ENCODE assay signal across 1 cellular context in the genomic region with DNA sequence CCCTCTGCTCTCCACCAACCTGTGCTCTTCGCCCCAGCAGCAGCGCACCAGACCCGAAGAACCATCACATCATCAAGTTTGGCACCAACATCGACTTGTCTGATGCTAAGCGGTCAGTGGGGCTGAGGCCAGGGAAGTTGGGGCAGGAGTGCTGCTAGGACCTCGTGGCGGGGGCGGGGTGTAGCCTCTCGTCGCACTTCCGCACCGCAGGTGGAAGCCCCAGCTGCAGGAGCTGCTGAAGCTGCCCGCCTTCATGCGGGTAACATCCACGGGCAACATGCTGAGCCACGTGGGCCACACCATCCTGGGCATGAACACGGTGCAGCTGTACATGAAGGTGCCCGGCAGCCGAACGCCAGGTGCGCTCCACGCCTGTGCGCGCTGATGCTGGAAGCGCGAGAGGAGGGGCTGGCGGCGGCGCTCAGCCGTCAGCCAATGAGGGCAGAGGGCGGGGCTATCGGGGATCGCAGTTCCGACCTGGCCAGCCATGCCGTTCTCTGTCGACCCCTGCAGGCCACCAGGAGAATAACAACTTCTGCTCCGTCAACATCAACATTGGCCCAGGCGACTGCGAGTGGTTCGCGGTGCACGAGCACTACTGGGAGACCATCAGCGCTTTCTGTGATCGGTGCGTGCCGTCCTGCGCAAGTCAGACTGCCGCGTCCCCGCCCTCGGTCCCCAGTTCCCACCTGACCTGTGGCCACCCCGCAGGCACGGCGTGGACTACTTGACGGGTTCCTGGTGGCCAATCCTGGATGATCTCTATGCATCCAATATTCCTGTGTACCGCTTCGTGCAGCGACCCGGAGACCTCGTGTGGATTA.
A peak's percentile ranks its signal among the peaks of the same experiment; 100 is the strongest.
TF ChIP-seq lines count a peak whose summit lies in the region.

No MANE protein-coding gene starts in this region.

TF ChIP-seq in K562, 482 proteins besides CTCF, POLR2A, EP300 and RAD21 (continues in another document):
- TF ChIP-seq CC2D1A (IDR thresholded peaks at IDR 0.05) (peak; percentile 76), HMG20A (CRISPR knock-in tag; conservative IDR thresholded peaks at IDR 0.05) (no peak), CXXC5 (CRISPR knock-in tag; IDR thresholded peaks at IDR 0.05) (0 out of 2 replicates have a peak, but pooled peaks have one; percentile 31), MCM5 (IDR thresholded peaks at IDR 0.05; ENCODE audit: low read depth) (no peak), HIVEP1 (CRISPR knock-in tag; IDR thresholded peaks at IDR 0.05) (no peak), ZNF766 (CRISPR knock-in tag; conservative IDR thresholded peaks at IDR 0.05) (no peak), NR3C1 (CRISPR knock-in tag; IDR thresholded peaks at IDR 0.05) (no peak), SP1 (CRISPR knock-in tag; IDR thresholded peaks at IDR 0.05) (peak; percentile 69), CEBPG (CRISPR knock-in tag; IDR thresholded peaks at IDR 0.05) (no peak), CEBPG (tag; conservative IDR thresholded peaks at IDR 0.05 in 1 of 2, IDR thresholded peaks at IDR 0.05 in 1 of 2) (no peak), DNMT1 (IDR thresholded peaks at IDR 0.05) (no peak), NR2F6 (CRISPR knock-in tag; IDR thresholded peaks at IDR 0.05) (no peak), NONO (IDR thresholded peaks at IDR 0.05; ENCODE audit: low read depth in 2 of 2, low read length in 1 of 2) (no peak), LCOR (CRISPR knock-in tag; IDR thresholded peaks at IDR 0.05) (no peak), ZNF324 (CRISPR knock-in tag; IDR thresholded peaks at IDR 0.05) (no peak), ZNF551 (CRISPR knock-in tag; IDR thresholded peaks at IDR 0.05) (no peak), HDGF (IDR thresholded peaks at IDR 0.05) (no peak), POLR2G (IDR thresholded peaks at IDR 0.05; ENCODE audit: low read depth, low read length) (peak; percentile 66), POLR2AphosphoS2 (IDR thresholded peaks at IDR 0.05; ENCODE audit: low read length) (peak; percentile 46; the same call in 1 of the 2 replicates), PHB (CRISPR knock-in tag; IDR thresholded peaks at IDR 0.05) (no peak), ZNF695 (CRISPR knock-in tag; IDR thresholded peaks at IDR 0.05) (no peak), FOXJ2 (tag; IDR thresholded peaks at IDR 0.05) (no peak), ZNF644 (tag; IDR thresholded peaks at IDR 0.05; ENCODE audit: low read depth) (no peak), ATF1 (CRISPR knock-in tag; IDR thresholded peaks at IDR 0.05) (no peak), ATF1 (tag; IDR thresholded peaks at IDR 0.05) (no peak), SPI1 (IDR thresholded peaks at IDR 0.05; ENCODE audit: borderline replicate concordance, low read depth, low read length) (no peak), KLF6 (CRISPR knock-in tag; IDR thresholded peaks at IDR 0.05; ENCODE audit: borderline replicate concordance) (no peak), KDM4B (IDR thresholded peaks at IDR 0.05; ENCODE audit: borderline replicate concordance in 2 of 2, low read depth in 1 of 2) (no peak), HMG20B (CRISPR knock-in tag; IDR thresholded peaks at IDR 0.05) (no peak), MBD2 (IDR thresholded peaks at IDR 0.05; ENCODE audit: borderline replicate concordance, low read depth) (0 out of 2 replicates have a peak, but pooled peaks have one; percentile 13), C11orf30 (IDR thresholded peaks at IDR 0.05; ENCODE audit: low read depth) (no peak), ELF4 (CRISPR knock-in tag; IDR thresholded peaks at IDR 0.05) (no peak), CCNT2 (IDR thresholded peaks at IDR 0.05; ENCODE audit: borderline replicate concordance, extremely low read depth, insufficient read length, low read depth, low read length) (peak; percentile 43), KDM1A (IDR thresholded peaks at IDR 0.05) (no peak), NR2C2 (CRISPR knock-in tag; IDR thresholded peaks at IDR 0.05) (no peak; the same call in 1 of the 2 replicates), NR2C2 (tag; IDR thresholded peaks at IDR 0.05) (no peak), STAT5B (CRISPR knock-in tag; IDR thresholded peaks at IDR 0.05) (no peak), PHTF2 (CRISPR knock-in tag; IDR thresholded peaks at IDR 0.05) (no peak), KAT8 (IDR thresholded peaks at IDR 0.05; ENCODE audit: low read depth) (no peak), ZBTB8A (IDR thresholded peaks at IDR 0.05; ENCODE audit: partially characterized antibody) (no peak), ZFX (CRISPR knock-in tag; IDR thresholded peaks at IDR 0.05) (no peak), ZFP36 (IDR thresholded peaks at IDR 0.05; ENCODE audit: low read depth, low read length, partially characterized antibody) (no peak), ZFP30 (CRISPR knock-in tag; IDR thresholded peaks at IDR 0.05; ENCODE audit: borderline replicate concordance) (no peak), MAZ (CRISPR knock-in tag; conservative IDR thresholded peaks at IDR 0.05 in 1 of 2, IDR thresholded peaks at IDR 0.05 in 1 of 2) (0 out of 4 replicates have a peak, but pooled peaks of 1 of the 2 experiments have one; percentile 16), NR4A1 (CRISPR knock-in tag; IDR thresholded peaks at IDR 0.05) (no peak), NR4A1 (tag; IDR thresholded peaks at IDR 0.05) (no peak), ZNF830 (CRISPR knock-in tag; IDR thresholded peaks at IDR 0.05) (no peak), NELFE (IDR thresholded peaks at IDR 0.05; ENCODE audit: insufficient read depth, insufficient read length) (no peak), EHMT2 (IDR thresholded peaks at IDR 0.05) (no peak), ZNF143 (CRISPR knock-in tag; IDR thresholded peaks at IDR 0.05) (no peak), GTF2A2 (tag; IDR thresholded peaks at IDR 0.05) (no peak), JUN (IDR thresholded peaks at IDR 0.05; ENCODE audit: borderline replicate concordance, low read depth, low read length) (no peak), JUN (CRISPR knock-in tag; IDR thresholded peaks at IDR 0.05; ENCODE audit: borderline replicate concordance) (no peak), RBFOX2 (IDR thresholded peaks at IDR 0.05; ENCODE audit: low read depth, low read length) (peak; percentile 62), HDAC2 (IDR thresholded peaks at IDR 0.05) (no peak), HCFC1 (IDR thresholded peaks at IDR 0.05; ENCODE audit: low read depth, low read length) (no peak), NFE2 (IDR thresholded peaks at IDR 0.05; ENCODE audit: low read depth) (no peak), RBM22 (IDR thresholded peaks at IDR 0.05; ENCODE audit: low read depth, low read length, poor library complexity, severe bottlenecking) (peak; percentile 17), ZKSCAN1 (IDR thresholded peaks at IDR 0.05; ENCODE audit: low read depth, low read length) (0 out of 2 replicates have a peak, but pooled peaks have one; percentile 18), ZKSCAN8 (CRISPR knock-in tag; IDR thresholded peaks at IDR 0.05) (no peak), PURB (CRISPR knock-in tag; IDR thresholded peaks at IDR 0.05; ENCODE audit: low read depth) (no peak), ZZZ3 (IDR thresholded peaks at IDR 0.05) (no peak), HMGN3 (IDR thresholded peaks at IDR 0.05; ENCODE audit: borderline replicate concordance, extremely low read depth, insufficient read length, low read depth, low read length) (peak; percentile 33), NR2C1 (IDR thresholded peaks at IDR 0.05) (no peak), NR2C1 (tag; IDR thresholded peaks at IDR 0.05) (no peak), PHB2 (IDR thresholded peaks at IDR 0.05; ENCODE audit: low read depth) (no peak), ZNF436 (CRISPR knock-in tag; IDR thresholded peaks at IDR 0.05) (no peak), ZFPM2 (CRISPR knock-in tag; IDR thresholded peaks at IDR 0.05) (no peak), TCF7L2 (IDR thresholded peaks at IDR 0.05; ENCODE audit: low read depth, low read length) (no peak), CBX1 (IDR thresholded peaks at IDR 0.05; ENCODE audit: low read depth) (peak; percentile 70; the same call in 1 of the 2 replicates), FOXJ3 (CRISPR knock-in tag; IDR thresholded peaks at IDR 0.05) (no peak)
- TF ChIP-seq, protein P1, sequence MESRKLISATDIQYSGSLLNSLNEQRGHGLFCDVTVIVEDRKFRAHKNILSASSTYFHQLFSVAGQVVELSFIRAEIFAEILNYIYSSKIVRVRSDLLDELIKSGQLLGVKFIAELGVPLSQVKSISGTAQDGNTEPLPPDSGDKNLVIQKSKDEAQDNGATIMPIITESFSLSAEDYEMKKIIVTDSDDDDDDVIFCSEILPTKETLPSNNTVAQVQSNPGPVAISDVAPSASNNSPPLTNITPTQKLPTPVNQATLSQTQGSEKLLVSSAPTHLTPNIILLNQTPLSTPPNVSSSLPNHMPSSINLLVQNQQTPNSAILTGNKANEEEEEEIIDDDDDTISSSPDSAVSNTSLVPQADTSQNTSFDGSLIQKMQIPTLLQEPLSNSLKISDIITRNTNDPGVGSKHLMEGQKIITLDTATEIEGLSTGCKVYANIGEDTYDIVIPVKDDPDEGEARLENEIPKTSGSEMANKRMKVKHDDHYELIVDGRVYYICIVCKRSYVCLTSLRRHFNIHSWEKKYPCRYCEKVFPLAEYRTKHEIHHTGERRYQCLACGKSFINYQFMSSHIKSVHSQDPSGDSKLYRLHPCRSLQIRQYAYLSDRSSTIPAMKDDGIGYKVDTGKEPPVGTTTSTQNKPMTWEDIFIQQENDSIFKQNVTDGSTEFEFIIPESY (CRISPR knock-in tag; IDR thresholded peaks at IDR 0.05) = peak; percentile 100
- TF ChIP-seq, protein P2, sequence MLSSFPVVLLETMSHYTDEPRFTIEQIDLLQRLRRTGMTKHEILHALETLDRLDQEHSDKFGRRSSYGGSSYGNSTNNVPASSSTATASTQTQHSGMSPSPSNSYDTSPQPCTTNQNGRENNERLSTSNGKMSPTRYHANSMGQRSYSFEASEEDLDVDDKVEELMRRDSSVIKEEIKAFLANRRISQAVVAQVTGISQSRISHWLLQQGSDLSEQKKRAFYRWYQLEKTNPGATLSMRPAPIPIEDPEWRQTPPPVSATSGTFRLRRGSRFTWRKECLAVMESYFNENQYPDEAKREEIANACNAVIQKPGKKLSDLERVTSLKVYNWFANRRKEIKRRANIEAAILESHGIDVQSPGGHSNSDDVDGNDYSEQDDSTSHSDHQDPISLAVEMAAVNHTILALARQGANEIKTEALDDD (IDR thresholded peaks at IDR 0.05) = no peak
- TF ChIP-seq, protein P3, sequence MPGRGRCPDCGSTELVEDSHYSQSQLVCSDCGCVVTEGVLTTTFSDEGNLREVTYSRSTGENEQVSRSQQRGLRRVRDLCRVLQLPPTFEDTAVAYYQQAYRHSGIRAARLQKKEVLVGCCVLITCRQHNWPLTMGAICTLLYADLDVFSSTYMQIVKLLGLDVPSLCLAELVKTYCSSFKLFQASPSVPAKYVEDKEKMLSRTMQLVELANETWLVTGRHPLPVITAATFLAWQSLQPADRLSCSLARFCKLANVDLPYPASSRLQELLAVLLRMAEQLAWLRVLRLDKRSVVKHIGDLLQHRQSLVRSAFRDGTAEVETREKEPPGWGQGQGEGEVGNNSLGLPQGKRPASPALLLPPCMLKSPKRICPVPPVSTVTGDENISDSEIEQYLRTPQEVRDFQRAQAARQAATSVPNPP (IDR thresholded peaks at IDR 0.05; ENCODE audit: borderline replicate concordance, insufficient read depth, insufficient read length) = no peak
- TF ChIP-seq, protein P4, sequence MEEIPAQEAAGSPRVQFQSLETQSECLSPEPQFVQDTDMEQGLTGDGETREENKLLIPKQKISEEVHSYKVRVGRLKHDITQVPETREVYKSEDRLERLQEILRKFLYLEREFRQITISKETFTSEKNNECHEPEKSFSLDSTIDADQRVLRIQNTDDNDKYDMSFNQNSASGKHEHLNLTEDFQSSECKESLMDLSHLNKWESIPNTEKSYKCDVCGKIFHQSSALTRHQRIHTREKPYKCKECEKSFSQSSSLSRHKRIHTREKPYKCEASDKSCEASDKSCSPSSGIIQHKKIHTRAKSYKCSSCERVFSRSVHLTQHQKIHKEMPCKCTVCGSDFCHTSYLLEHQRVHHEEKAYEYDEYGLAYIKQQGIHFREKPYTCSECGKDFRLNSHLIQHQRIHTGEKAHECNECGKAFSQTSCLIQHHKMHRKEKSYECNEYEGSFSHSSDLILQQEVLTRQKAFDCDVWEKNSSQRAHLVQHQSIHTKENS (CRISPR knock-in tag; IDR thresholded peaks at IDR 0.05) = no peak
- TF ChIP-seq, protein P5, sequence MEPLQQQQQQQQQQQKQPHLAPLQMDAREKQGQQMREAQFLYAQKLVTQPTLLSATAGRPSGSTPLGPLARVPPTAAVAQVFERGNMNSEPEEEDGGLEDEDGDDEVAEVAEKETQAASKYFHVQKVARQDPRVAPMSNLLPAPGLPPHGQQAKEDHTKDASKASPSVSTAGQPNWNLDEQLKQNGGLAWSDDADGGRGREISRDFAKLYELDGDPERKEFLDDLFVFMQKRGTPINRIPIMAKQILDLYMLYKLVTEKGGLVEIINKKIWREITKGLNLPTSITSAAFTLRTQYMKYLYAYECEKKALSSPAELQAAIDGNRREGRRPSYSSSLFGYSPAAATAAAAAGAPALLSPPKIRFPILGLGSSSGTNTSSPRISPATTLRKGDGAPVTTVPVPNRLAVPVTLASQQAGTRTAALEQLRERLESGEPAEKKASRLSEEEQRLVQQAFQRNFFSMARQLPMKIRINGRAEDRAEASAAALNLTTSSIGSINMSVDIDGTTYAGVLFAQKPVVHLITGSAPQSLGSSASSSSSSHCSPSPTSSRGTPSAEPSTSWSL (CRISPR knock-in tag; IDR thresholded peaks at IDR 0.05; ENCODE audit: borderline replicate concordance) = no peak
- TF ChIP-seq, protein P6, sequence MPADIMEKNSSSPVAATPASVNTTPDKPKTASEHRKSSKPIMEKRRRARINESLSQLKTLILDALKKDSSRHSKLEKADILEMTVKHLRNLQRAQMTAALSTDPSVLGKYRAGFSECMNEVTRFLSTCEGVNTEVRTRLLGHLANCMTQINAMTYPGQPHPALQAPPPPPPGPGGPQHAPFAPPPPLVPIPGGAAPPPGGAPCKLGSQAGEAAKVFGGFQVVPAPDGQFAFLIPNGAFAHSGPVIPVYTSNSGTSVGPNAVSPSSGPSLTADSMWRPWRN (IDR thresholded peaks at IDR 0.05; ENCODE audit: low read depth) = no peak
- TF ChIP-seq, protein P7, sequence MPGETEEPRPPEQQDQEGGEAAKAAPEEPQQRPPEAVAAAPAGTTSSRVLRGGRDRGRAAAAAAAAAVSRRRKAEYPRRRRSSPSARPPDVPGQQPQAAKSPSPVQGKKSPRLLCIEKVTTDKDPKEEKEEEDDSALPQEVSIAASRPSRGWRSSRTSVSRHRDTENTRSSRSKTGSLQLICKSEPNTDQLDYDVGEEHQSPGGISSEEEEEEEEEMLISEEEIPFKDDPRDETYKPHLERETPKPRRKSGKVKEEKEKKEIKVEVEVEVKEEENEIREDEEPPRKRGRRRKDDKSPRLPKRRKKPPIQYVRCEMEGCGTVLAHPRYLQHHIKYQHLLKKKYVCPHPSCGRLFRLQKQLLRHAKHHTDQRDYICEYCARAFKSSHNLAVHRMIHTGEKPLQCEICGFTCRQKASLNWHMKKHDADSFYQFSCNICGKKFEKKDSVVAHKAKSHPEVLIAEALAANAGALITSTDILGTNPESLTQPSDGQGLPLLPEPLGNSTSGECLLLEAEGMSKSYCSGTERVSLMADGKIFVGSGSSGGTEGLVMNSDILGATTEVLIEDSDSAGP (CRISPR knock-in tag; IDR thresholded peaks at IDR 0.05) = no peak
